In genomic region chr19:16259385-16260159, GRCh38 we compare ENCODE assay signal across 1 cellular context.
A peak's percentile ranks its signal among the peaks of the same experiment; 100 is the strongest.
TF ChIP-seq lines count a peak whose summit lies in the region.

No MANE protein-coding gene starts in this region.

TF ChIP-seq in GM12878, 131 proteins besides CTCF, POLR2A, EP300 and RAD21 (continued from another document and continues in another):
- TF ChIP-seq NKRF (conservative IDR thresholded peaks at IDR 0.05) = 0 out of 2 replicates have a peak, but pooled peaks have one; percentile 29
- no peak for TF ChIP-seq ATF3 (IDR thresholded peaks at IDR 0.05; ENCODE audit: borderline replicate concordance, extremely low read depth, low read depth, low read length)
- TF ChIP-seq SKIL (IDR thresholded peaks at IDR 0.05; ENCODE audit: low read depth, poor library complexity, severe bottlenecking) = no peak
- no peak for TF ChIP-seq RBBP5 (conservative IDR thresholded peaks at IDR 0.05)
- TF ChIP-seq EZH2 (IDR thresholded peaks at IDR 0.05; ENCODE audit: borderline replicate concordance, control insufficient read depth, low read depth, low read length) = no peak
- TF ChIP-seq BACH1 (IDR thresholded peaks at IDR 0.05; ENCODE audit: borderline replicate concordance) = no peak
- TF ChIP-seq CUX1 (IDR thresholded peaks at IDR 0.05; ENCODE audit: insufficient replicate concordance, low read depth, low read length) = no peak
- no peak for TF ChIP-seq FOXK2 (IDR thresholded peaks at IDR 0.05)
- TF ChIP-seq NR2C1 (IDR thresholded peaks at IDR 0.05) = no peak
- TF ChIP-seq KAT2A (conservative IDR thresholded peaks at IDR 0.05; ENCODE audit: control insufficient read depth, low read depth, low read length) = no peak
- TF ChIP-seq ZNF274 (IDR thresholded peaks at IDR 0.05; ENCODE audit: insufficient read depth, insufficient read length) = no peak
- TF ChIP-seq MLLT1 (IDR thresholded peaks at IDR 0.05) = no peak
- no peak for TF ChIP-seq BMI1 (IDR thresholded peaks at IDR 0.05; ENCODE audit: borderline replicate concordance)
- TF ChIP-seq JUNB (IDR thresholded peaks at IDR 0.05) = peak; percentile 50; the same call in 1 of the 2 replicates
- no peak for TF ChIP-seq JUND (IDR thresholded peaks at IDR 0.05; ENCODE audit: low read depth, low read length)
- TF ChIP-seq STAT1 (conservative IDR thresholded peaks at IDR 0.05) = no peak
- no peak for TF ChIP-seq CHD4 (IDR thresholded peaks at IDR 0.05)
- 0 out of 2 replicates have a peak, but pooled peaks have one; percentile 7 for TF ChIP-seq YY1 (IDR thresholded peaks at IDR 0.05; ENCODE audit: low read depth, low read length)
- TF ChIP-seq CREM (IDR thresholded peaks at IDR 0.05; ENCODE audit: low read depth) = peak; percentile 28; the same call in 1 of the 2 replicates
- TF ChIP-seq FOXM1 (IDR thresholded peaks at IDR 0.05; ENCODE audit: low read depth, low read length) = peak; percentile 15; the same call in 1 of the 2 replicates
- no peak for TF ChIP-seq PBX3 (IDR thresholded peaks at IDR 0.05; ENCODE audit: insufficient replicate concordance, low read depth, low read length)
- TF ChIP-seq KDM1A (IDR thresholded peaks at IDR 0.05; ENCODE audit: borderline replicate concordance) = peak; percentile 94; the same call in 1 of the 2 replicates
- TF ChIP-seq SP1 (IDR thresholded peaks at IDR 0.05; ENCODE audit: low read depth, low read length) = no peak
- no peak for TF ChIP-seq CBX3 (IDR thresholded peaks at IDR 0.05; ENCODE audit: borderline replicate concordance, low read depth)
- TF ChIP-seq NR2C2 (IDR thresholded peaks at IDR 0.05; ENCODE audit: borderline replicate concordance, control insufficient read depth, insufficient read length, low read depth) = no peak
- no peak for TF ChIP-seq PKNOX1 (IDR thresholded peaks at IDR 0.05)
- peak; percentile 91 for TF ChIP-seq ZNF217 (IDR thresholded peaks at IDR 0.05)
- TF ChIP-seq CEBPZ (IDR thresholded peaks at IDR 0.05; ENCODE audit: low read depth, low read length) = no peak
- TF ChIP-seq LARP7 (IDR thresholded peaks at IDR 0.05) = no peak
- TF ChIP-seq NRF1 (conservative IDR thresholded peaks at IDR 0.05; ENCODE audit: low read depth, low read length) = no peak
- TF ChIP-seq IKZF2 (IDR thresholded peaks at IDR 0.05) = peak; percentile 60 to 73; a peak in 3 of 4 replicates
- TF ChIP-seq SUZ12 (IDR thresholded peaks at IDR 0.05; ENCODE audit: unreplicated experiment) = no peak
- no peak for TF ChIP-seq STAT3 (IDR thresholded peaks at IDR 0.05; ENCODE audit: low read depth, low read length)
- no peak for TF ChIP-seq ZBED1 (IDR thresholded peaks at IDR 0.05; ENCODE audit: borderline replicate concordance)
- no peak for TF ChIP-seq GABPA (IDR thresholded peaks at IDR 0.05; ENCODE audit: low read depth)
- no peak for TF ChIP-seq SMAD1 (IDR thresholded peaks at IDR 0.05; ENCODE audit: low read depth, partially characterized antibody)
- TF ChIP-seq MEF2A (IDR thresholded peaks at IDR 0.05; ENCODE audit: insufficient read depth, low read depth, low read length) = no peak
- TF ChIP-seq FOS (IDR thresholded peaks at IDR 0.05; ENCODE audit: borderline replicate concordance, extremely low read depth, insufficient read length) = no peak
- no peak for TF ChIP-seq MAX (IDR thresholded peaks at IDR 0.05; ENCODE audit: low read depth, low read length)
- TF ChIP-seq E4F1 (IDR thresholded peaks at IDR 0.05; ENCODE audit: borderline replicate concordance, partially characterized antibody) = no peak
- peak; percentile 34; the same call in 1 of the 2 replicates for TF ChIP-seq HDGF (IDR thresholded peaks at IDR 0.05)
- no peak for TF ChIP-seq EGR1 (IDR thresholded peaks at IDR 0.05; ENCODE audit: borderline replicate concordance in 1 of 2, low read depth in 2 of 2, low read length in 2 of 2)
- no peak for TF ChIP-seq SIN3A (IDR thresholded peaks at IDR 0.05; ENCODE audit: low read depth, low read length)
- peak; percentile 43; the same call in 1 of the 2 replicates for TF ChIP-seq EED (IDR thresholded peaks at IDR 0.05; ENCODE audit: low read depth)
